2 cellular contexts compared by ENCODE assay signal in genomic region chr3:27424812-27425521, GRCh38. TPM values are rescaled to one million over a fixed set of nuclear protein-coding genes. Genes with fewer than 3 reads are reported as not detected.
"Had no signal": no experiment of that assay in that cellular context is flagged by ENCODE, and none has a peak within 500 bp of the region (broad histone marks: within the 10 kb centered on the region; RNA-seq: fewer than 3 reads in every experiment).

No MANE protein-coding gene starts in this region.

RNA-seq across cellular contexts. Expression of gene NEK10, which starts 55.8 kb away (rescaled TPM):
- total RNA-seq: vagina had no signal
- polyA plus RNA-seq: smooth muscle cell had no signal
